Comparison of ENCODE assay signal across 8 cellular contexts in genomic region chr17:75154195-75155106, GRCh38. TPM values are rescaled to one million over a fixed set of nuclear protein-coding genes. Genes with fewer than 3 reads are reported as not detected.
DNase-seq lines count a peak whose midpoint lies in the region; ATAC-seq, FAIRE-seq and TF ChIP-seq lines count a peak whose summit lies in the region.

A gene with protein sequence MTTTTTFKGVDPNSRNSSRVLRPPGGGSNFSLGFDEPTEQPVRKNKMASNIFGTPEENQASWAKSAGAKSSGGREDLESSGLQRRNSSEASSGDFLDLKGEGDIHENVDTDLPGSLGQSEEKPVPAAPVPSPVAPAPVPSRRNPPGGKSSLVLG (minus strand): TSS chr17:75154512. CDS start chr17:75154397, 115 bp downstream.

- H3K9me1 ChIP-seq in keratinocyte (ENCODE audit: control insufficient read depth, extremely low read depth, insufficient read depth, low read length), result peaks cover 4% of the 10 kb centered on the region

- no peaks in the 10 kb centered on the region for H3K27me3 Mint-ChIP-seq in central memory CD8-positive, alpha-beta T cell

- H3K4me3 ChIP-seq in AG09309 (ENCODE audit: control insufficient read depth, low read depth, low read length) (peak within 1 kb of the TSS; percentile 84), keratinocyte (ENCODE audit: control insufficient read depth in 2 of 3, extremely low read depth in 1 of 3, insufficient read depth in 2 of 3, low read depth in 1 of 3, low read length in 3 of 3) (peak within 1 kb of the TSS; percentile 84 to 99 (median 88))

- peak within 1 kb of the TSS; percentile 65 for H3K27ac Mint-ChIP-seq in central memory CD8-positive, alpha-beta T cell (ENCODE audit: low read depth)

- peak; percentile 41 for FAIRE-seq in keratinocyte (lab: Jason Lieb, UNC)

- H3K9me3 Mint-ChIP-seq in central memory CD8-positive, alpha-beta T cell, result no peaks in the 10 kb centered on the region

- peak within 1 kb of the TSS; percentile 11 for H2AFZ ChIP-seq in keratinocyte (ENCODE audit: control insufficient read depth, low read length)

- peaks cover 33% of the 10 kb centered on the region for H3K4me1 Mint-ChIP-seq in central memory CD8-positive, alpha-beta T cell

- H4K20me1 ChIP-seq in keratinocyte (ENCODE audit: control insufficient read depth, extremely low read depth, insufficient read depth, low read length), result peaks cover 13% of the 10 kb centered on the region

- H3K79me2 ChIP-seq in keratinocyte (ENCODE audit: control insufficient read depth, insufficient read depth, low read length), result peaks cover 49% of the 10 kb centered on the region

- peak; percentile 97 for ATAC-seq in GM19025 (IDR thresholded peaks at IDR 0.05; ENCODE audit: low read depth, unreplicated experiment)
- peak; percentile 90 for ATAC-seq in HG03342 (IDR thresholded peaks at IDR 0.05; ENCODE audit: unreplicated experiment)
- peak; percentile 99 for ATAC-seq in central memory CD8-positive, alpha-beta T cell (replicated peaks; ENCODE audit: extremely low read depth, poor library complexity, severe bottlenecking)

- DNase-seq in AG09309 (ENCODE audit: low read depth) (peak; percentile 94), NCI-H446 (lab: John Stamatoyannopoulos, UW) (peak; percentile 97 to 100), keratinocyte (ENCODE audit: low read depth, low spot score) (peak; percentile 94)
- DNase-seq in activated CD4-positive, CD25-positive, alpha-beta regulatory T cell treated with anti-CD3 and anti-CD28 coated beads, Interleukin-2, amount 50 U/mL, for 16 hours (ENCODE audit: low read depth, low spot score), result peak; percentile 97
- peak; percentile 81 to 91 for DNase-seq in central memory CD8-positive, alpha-beta T cell (ENCODE audit: low spot score in 2 of 2)
- DNase-seq in stimulated activated CD4-positive, alpha-beta T cell treated with anti-CD3 and anti-CD28 coated beads, Interleukin-15, amount 100 ng/mL, for 1 hour (ENCODE audit: low read depth in 1 of 2, low spot score in 1 of 2), result peak; percentile 90 to 96

- H3K9me3 ChIP-seq in keratinocyte (ENCODE audit: control insufficient read depth, low read depth, low read length), result no peaks in the 10 kb centered on the region

- H3K9ac ChIP-seq in keratinocyte (ENCODE audit: control insufficient read depth, extremely low read depth, insufficient read depth, low read length), result peak within 1 kb of the TSS; percentile 92

- H3K4me3 Mint-ChIP-seq in central memory CD8-positive, alpha-beta T cell, result peak within 1 kb of the TSS; percentile 94

- peaks cover 18% of the 10 kb centered on the region for H3K36me3 Mint-ChIP-seq in central memory CD8-positive, alpha-beta T cell (ENCODE audit: insufficient read depth)

- H3K4me1 ChIP-seq in keratinocyte (ENCODE audit: control insufficient read depth, extremely low read depth, insufficient read depth, low read length), result peaks cover 39% of the 10 kb centered on the region

- no peaks in the 10 kb centered on the region for H3K36me3 ChIP-seq in keratinocyte (ENCODE audit: control insufficient read depth in 2 of 2, extremely low read depth in 1 of 2, insufficient read depth in 2 of 2, low read length in 2 of 2)

- TF ChIP-seq CTCF in AG09309 (IDR thresholded peaks at IDR 0.05; ENCODE audit: control insufficient read depth, insufficient read depth, low read depth, low read length, missing control alignments), result no peak
- TF ChIP-seq CTCF in keratinocyte (optimal IDR thresholded peaks at IDR 0.05 in 1 of 3, IDR thresholded peaks at IDR 0.05 in 1 of 3, conservative IDR thresholded peaks at IDR 0.05 in 1 of 3; ENCODE audit: extremely low read depth in 1 of 3, insufficient read depth in 2 of 3, low read length in 3 of 3), result no peak

- H3K27ac ChIP-seq in keratinocyte (ENCODE audit: control insufficient read depth, insufficient read depth, low read length), result peak within 1 kb of the TSS; percentile 77

- dilution Hi-C loops in keratinocyte (cut with MboI; ENCODE audit: extremely low pct_ligation_motif_present, low sequenced_read_pairs), result no loop called here

- H3K4me2 ChIP-seq in keratinocyte (ENCODE audit: control insufficient read depth, extremely low read depth, insufficient read depth, low read depth, low read length), result peak within 1 kb of the TSS; percentile 100

- H3K27me3 ChIP-seq in keratinocyte (ENCODE audit: control insufficient read depth, extremely low read depth, insufficient read depth, low read length), result no peaks in the 10 kb centered on the region

RNA-seq across cellular contexts. Expression of the gene that starts here (rescaled TPM):
- polyA plus RNA-seq in keratinocyte, result 67.5 to 452 TPM (median 142 TPM) in 3 replicates
- 130 TPM for polyA plus RNA-seq in keratinocyte (2011; ENCODE audit: low read depth)
- 236 and 338 TPM in 2 replicates for polyA plus RNA-seq in keratinocyte (2011; cell fraction: cytosol; rRNA removed)
- 135 and 172 TPM in 2 replicates for polyA plus RNA-seq in keratinocyte (2011; cell fraction: nucleus; rRNA removed)
- polyA plus RNA-seq in keratinocyte (2012; ENCODE audit: low replicate concordance), result 339 and 621 TPM in 2 replicates
- 48.8 to 71.8 TPM (median 51.3 TPM) in 3 replicates for polyA minus RNA-seq in keratinocyte
- polyA minus RNA-seq in keratinocyte (2011; cell fraction: cytosol; rRNA and poly(A)+ RNA removed), result 395 TPM
- polyA minus RNA-seq in keratinocyte (2011; cell fraction: nucleus; rRNA and poly(A)+ RNA removed), result 49.7 and 67.1 TPM in 2 replicates

Comparison
In these comparisons a context has a peak if more than half of its experiments do, and no peak if none do; other contexts are left out.
1. Peak in every context shown above with its lines: DNase-seq, ATAC-seq, H3K4me3 ChIP-seq and H3K27ac ChIP-seq.